ENCODE assay signal across 2 cellular contexts in genomic region chr2:196613302-196613701, GRCh38.
A peak's percentile ranks its signal among the peaks of the same experiment; 100 is the strongest.
TF ChIP-seq lines count a peak whose summit lies in the region.

No MANE protein-coding gene starts in this region.

TF ChIP-seq in HepG2, 621 proteins besides CTCF, POLR2A, EP300 and RAD21:
- TF ChIP-seq ZNF383 (CRISPR knock-in tag; IDR thresholded peaks at IDR 0.05; ENCODE audit: borderline replicate concordance) (no peak), MAFK (conservative IDR thresholded peaks at IDR 0.05 in 1 of 2, IDR thresholded peaks at IDR 0.05 in 1 of 2; ENCODE audit: low read length in 2 of 2) (peak in 1 of 2 experiments; percentile 20; a peak in 1 of 4 replicates), ZNF772 (CRISPR knock-in tag; IDR thresholded peaks at IDR 0.05) (no peak)

TF ChIP-seq in WTC11, 78 proteins besides CTCF, POLR2A, EP300 and RAD21:
- TF ChIP-seq ZMAT4 (CRISPR knock-in tag; IDR thresholded peaks at IDR 0.05) (no peak), GABPB1 (CRISPR knock-in tag; IDR thresholded peaks at IDR 0.05) (no peak), CBFB (CRISPR knock-in tag; IDR thresholded peaks at IDR 0.05; ENCODE audit: low read depth) (no peak)
